1 cellular context compared by ENCODE assay signal in genomic region chr20:53569606-53570307, GRCh38.
TF ChIP-seq lines count a peak whose summit lies in the region.

No MANE protein-coding gene starts in this region.

TF ChIP-seq in GM12878, 131 proteins besides CTCF, POLR2A, EP300 and RAD21:
- TF ChIP-seq NFXL1 (IDR thresholded peaks at IDR 0.05; ENCODE audit: borderline replicate concordance) (peak; percentile 51; the same call in 1 of the 2 replicates), CBX3 (IDR thresholded peaks at IDR 0.05; ENCODE audit: borderline replicate concordance, low read depth) (no peak), ETV6 (conservative IDR thresholded peaks at IDR 0.05 in 1 of 2, IDR thresholded peaks at IDR 0.05 in 1 of 2; ENCODE audit: borderline replicate concordance in 1 of 2, low read depth in 1 of 2) (peak in 1 of 2 experiments; percentile 67; a peak in 1 of 4 replicates)
